ENCODE assay signal across 5 cellular contexts in genomic region chr1:15981679-15982078, GRCh38.
TF ChIP-seq lines count a peak whose summit lies in the region.

No MANE protein-coding gene starts in this region.

TF ChIP-seq in SK-N-SH, 30 proteins besides CTCF, POLR2A, EP300 and RAD21:
- TF ChIP-seq, protein P1, sequence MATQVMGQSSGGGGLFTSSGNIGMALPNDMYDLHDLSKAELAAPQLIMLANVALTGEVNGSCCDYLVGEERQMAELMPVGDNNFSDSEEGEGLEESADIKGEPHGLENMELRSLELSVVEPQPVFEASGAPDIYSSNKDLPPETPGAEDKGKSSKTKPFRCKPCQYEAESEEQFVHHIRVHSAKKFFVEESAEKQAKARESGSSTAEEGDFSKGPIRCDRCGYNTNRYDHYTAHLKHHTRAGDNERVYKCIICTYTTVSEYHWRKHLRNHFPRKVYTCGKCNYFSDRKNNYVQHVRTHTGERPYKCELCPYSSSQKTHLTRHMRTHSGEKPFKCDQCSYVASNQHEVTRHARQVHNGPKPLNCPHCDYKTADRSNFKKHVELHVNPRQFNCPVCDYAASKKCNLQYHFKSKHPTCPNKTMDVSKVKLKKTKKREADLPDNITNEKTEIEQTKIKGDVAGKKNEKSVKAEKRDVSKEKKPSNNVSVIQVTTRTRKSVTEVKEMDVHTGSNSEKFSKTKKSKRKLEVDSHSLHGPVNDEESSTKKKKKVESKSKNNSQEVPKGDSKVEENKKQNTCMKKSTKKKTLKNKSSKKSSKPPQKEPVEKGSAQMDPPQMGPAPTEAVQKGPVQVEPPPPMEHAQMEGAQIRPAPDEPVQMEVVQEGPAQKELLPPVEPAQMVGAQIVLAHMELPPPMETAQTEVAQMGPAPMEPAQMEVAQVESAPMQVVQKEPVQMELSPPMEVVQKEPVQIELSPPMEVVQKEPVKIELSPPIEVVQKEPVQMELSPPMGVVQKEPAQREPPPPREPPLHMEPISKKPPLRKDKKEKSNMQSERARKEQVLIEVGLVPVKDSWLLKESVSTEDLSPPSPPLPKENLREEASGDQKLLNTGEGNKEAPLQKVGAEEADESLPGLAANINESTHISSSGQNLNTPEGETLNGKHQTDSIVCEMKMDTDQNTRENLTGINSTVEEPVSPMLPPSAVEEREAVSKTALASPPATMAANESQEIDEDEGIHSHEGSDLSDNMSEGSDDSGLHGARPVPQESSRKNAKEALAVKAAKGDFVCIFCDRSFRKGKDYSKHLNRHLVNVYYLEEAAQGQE (IDR thresholded peaks at IDR 0.05; ENCODE audit: low read depth, low read length) = 0 out of 2 replicates have a peak, but pooled peaks have one; percentile 47
- TF ChIP-seq CHD2 (IDR thresholded peaks at IDR 0.05; ENCODE audit: low read length, partially characterized antibody) = no peak

TF ChIP-seq in SK-N-SH treated with all-trans-retinoic acid at 6 μM for 48 hours, 23 proteins besides CTCF, POLR2A, EP300 and RAD21 (continued from another document and continues in another):
- TF ChIP-seq, protein P2, sequence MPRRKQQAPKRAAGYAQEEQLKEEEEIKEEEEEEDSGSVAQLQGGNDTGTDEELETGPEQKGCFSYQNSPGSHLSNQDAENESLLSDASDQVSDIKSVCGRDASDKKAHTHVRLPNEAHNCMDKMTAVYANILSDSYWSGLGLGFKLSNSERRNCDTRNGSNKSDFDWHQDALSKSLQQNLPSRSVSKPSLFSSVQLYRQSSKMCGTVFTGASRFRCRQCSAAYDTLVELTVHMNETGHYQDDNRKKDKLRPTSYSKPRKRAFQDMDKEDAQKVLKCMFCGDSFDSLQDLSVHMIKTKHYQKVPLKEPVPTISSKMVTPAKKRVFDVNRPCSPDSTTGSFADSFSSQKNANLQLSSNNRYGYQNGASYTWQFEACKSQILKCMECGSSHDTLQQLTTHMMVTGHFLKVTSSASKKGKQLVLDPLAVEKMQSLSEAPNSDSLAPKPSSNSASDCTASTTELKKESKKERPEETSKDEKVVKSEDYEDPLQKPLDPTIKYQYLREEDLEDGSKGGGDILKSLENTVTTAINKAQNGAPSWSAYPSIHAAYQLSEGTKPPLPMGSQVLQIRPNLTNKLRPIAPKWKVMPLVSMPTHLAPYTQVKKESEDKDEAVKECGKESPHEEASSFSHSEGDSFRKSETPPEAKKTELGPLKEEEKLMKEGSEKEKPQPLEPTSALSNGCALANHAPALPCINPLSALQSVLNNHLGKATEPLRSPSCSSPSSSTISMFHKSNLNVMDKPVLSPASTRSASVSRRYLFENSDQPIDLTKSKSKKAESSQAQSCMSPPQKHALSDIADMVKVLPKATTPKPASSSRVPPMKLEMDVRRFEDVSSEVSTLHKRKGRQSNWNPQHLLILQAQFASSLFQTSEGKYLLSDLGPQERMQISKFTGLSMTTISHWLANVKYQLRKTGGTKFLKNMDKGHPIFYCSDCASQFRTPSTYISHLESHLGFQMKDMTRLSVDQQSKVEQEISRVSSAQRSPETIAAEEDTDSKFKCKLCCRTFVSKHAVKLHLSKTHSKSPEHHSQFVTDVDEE (CRISPR knock-in tag; IDR thresholded peaks at IDR 0.05) = no peak
- TF ChIP-seq ZFP30 (CRISPR knock-in tag; IDR thresholded peaks at IDR 0.05) (no peak), ZNF565 (CRISPR knock-in tag; conservative IDR thresholded peaks at IDR 0.05; ENCODE audit: low read depth) (no peak), ARNTL (CRISPR knock-in tag; IDR thresholded peaks at IDR 0.05; ENCODE audit: borderline replicate concordance, low read depth) (no peak), SNAI2 (CRISPR knock-in tag; IDR thresholded peaks at IDR 0.05) (no peak), ZNF70 (CRISPR knock-in tag; IDR thresholded peaks at IDR 0.05) (no peak)

TF ChIP-seq in A549, 52 proteins besides CTCF, POLR2A, EP300 and RAD21 (continued from another document):
- TF ChIP-seq, protein P1 (IDR thresholded peaks at IDR 0.05) = peak; percentile 38; the same call in 1 of the 2 replicates

TF ChIP-seq in HEK293, 187 proteins besides CTCF, POLR2A, EP300 and RAD21 (continued from another document):
- TF ChIP-seq, protein P1 (tag by site-specific recombination; IDR thresholded peaks at IDR 0.05) = 0 out of 2 replicates have a peak, but pooled peaks have one; percentile 32
- no peak for TF ChIP-seq ZBTB49 (tag by site-specific recombination; IDR thresholded peaks at IDR 0.05; ENCODE audit: low read depth)

TF ChIP-seq in Ishikawa, 13 proteins besides CTCF, POLR2A, EP300 and RAD21:
- TF ChIP-seq, protein P1 (IDR thresholded peaks at IDR 0.05; ENCODE audit: low read depth) = peak; percentile 56; the same call in 1 of the 2 replicates
- TF ChIP-seq CREB1 (IDR thresholded peaks at IDR 0.05; ENCODE audit: low read depth) = no peak
- TF ChIP-seq CEBPB (IDR thresholded peaks at IDR 0.05) = no peak
- no peak for TF ChIP-seq NFIC (IDR thresholded peaks at IDR 0.05)
- no peak for TF ChIP-seq TEAD4 (IDR thresholded peaks at IDR 0.05)
- no peak for TF ChIP-seq FOXM1 (IDR thresholded peaks at IDR 0.05; ENCODE audit: borderline replicate concordance, low read depth)
- TF ChIP-seq EGR1 (IDR thresholded peaks at IDR 0.05) = no peak
- no peak for TF ChIP-seq USF1 (IDR thresholded peaks at IDR 0.05)
